In the genomic region with DNA sequence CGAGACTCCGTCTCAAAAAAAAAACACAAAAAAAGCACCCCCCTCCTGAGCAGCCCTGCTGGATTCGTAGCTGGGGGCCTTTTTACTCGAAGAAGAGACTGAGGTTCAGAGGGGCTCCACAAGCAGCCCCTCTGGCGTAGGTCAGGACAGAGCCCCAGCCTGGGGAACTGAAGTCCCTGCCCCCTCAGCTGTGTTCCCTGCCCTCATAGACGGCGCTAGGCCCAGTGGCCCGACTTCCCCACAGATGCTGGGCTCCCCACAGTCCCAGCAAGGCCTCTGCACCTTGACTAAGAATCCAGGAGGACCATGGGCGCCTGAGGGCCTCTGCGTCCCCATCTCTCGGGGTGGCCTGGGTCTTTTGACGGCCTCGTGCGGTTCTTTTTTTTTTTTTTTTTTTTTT, we compare ENCODE assay signal across 16 cellular contexts. TPM values are rescaled to one million over a fixed set of nuclear protein-coding genes. Genes with fewer than 3 reads are reported as not detected.
DNase-seq lines count a peak whose midpoint lies in the region; TF ChIP-seq lines count a peak whose summit lies in the region.
"Had no signal": no experiment of that assay in that cellular context is flagged by ENCODE, and none has a peak within 500 bp of the region (broad histone marks: within the 10 kb centered on the region; RNA-seq: fewer than 3 reads in every experiment).

No MANE protein-coding gene starts in this region.

- H3K79me2 ChIP-seq in mesendoderm (ENCODE audit: control insufficient read depth, insufficient read depth, low read length): no peaks in the 10 kb centered on the region

- POLR2A ChIA-PET in RWPE1 (lab: Yijun Ruan, JAX; ENCODE audit: low non-redundant PET): interaction anchor here (0.6 kb wide), 1 partner anchor 71 kb away, joined by 3 read pairs; no protein-coding TSS in a partner anchor

- H3K4me1 ChIP-seq in mucosa of rectum (ENCODE audit: control insufficient read depth in 2 of 2, insufficient read depth in 2 of 2, low read length in 2 of 2) (peaks cover 19 to 29% of the 10 kb centered on the region in 2 donors), transverse colon (peaks cover 0 to 50% (median 37%) of the 10 kb centered on the region in 4 donors), mesendoderm (ENCODE audit: control insufficient read depth, low read depth, low read length) (no peaks in the 10 kb centered on the region)
- H3K4me1 ChIP-seq: BE2C, HAP-1 had no signal

- H3K9ac ChIP-seq in mucosa of rectum (ENCODE audit: low read depth in 1 of 2, low read length in 2 of 2) (no peak overlapping the region), mesendoderm (ENCODE audit: low read length) (no peak overlapping the region)
- H3K9ac ChIP-seq: GM23248 had no signal

- no peak overlapping the region for H4K8ac ChIP-seq in mesendoderm (ENCODE audit: low read depth, low read length)

- no peak for TF ChIP-seq CTCF in 22Rv1 (IDR thresholded peaks at IDR 0.05)
- TF ChIP-seq CTCF in RWPE1 (conservative IDR thresholded peaks at IDR 0.05; ENCODE audit: low read depth): no peak
- no peak for TF ChIP-seq CTCF in transverse colon (IDR thresholded peaks at IDR 0.05)

- H3K23ac ChIP-seq in mesendoderm (ENCODE audit: low read length): no peak overlapping the region

- no peak for TF ChIP-seq POLR2A in transverse colon (IDR thresholded peaks at IDR 0.05)

- H2BK5ac ChIP-seq in mesendoderm (ENCODE audit: low read length): no peak overlapping the region

- H3K4me3 ChIP-seq in mucosa of rectum (ENCODE audit: low read length in 2 of 2): no peak overlapping the region
- H3K4me3 ChIP-seq in transverse colon: peak overlapping the region in 1 of 4 donors; percentile 44
- H3K4me3 ChIP-seq in mesendoderm (ENCODE audit: low read length): no peak overlapping the region
- H3K4me3 ChIP-seq: GM23248, HAP-1 had no signal

- CTCF ChIA-PET in RWPE1 (lab: Yijun Ruan, JAX): interaction anchor here (0.7 kb wide), 1 partner anchor 167 kb away, joined by 3 read pairs; a partner anchor contains a TSS

- TF ChIP-seq EP300 in transverse colon (IDR thresholded peaks at IDR 0.05; ENCODE audit: low read depth): no peak

- H3K56ac ChIP-seq in mesendoderm (ENCODE audit: low read length): no peak overlapping the region

- intact Hi-C loops in transverse colon (cut with DNase I; ENCODE audit: low total_unique reads): no loop called here
- intact Hi-C loops in head of caudate nucleus (cut with DNase I): no loop called here

- H3K9me3 ChIP-seq in mucosa of rectum (ENCODE audit: control insufficient read depth in 2 of 2, low read length in 2 of 2) (no peaks in the 10 kb centered on the region), transverse colon (no peaks in the 10 kb centered on the region)
- H3K9me3 ChIP-seq: BE2C had no signal

- in situ Hi-C loops in transverse colon (cut with MboI; ENCODE audit: low pct_ligation_motif_present in 1 of 4, low pct_unique_long_range_greater_than_20kb in 1 of 4, low sequenced_read_pairs in 3 of 4): no loop called here

- H3K36me3 ChIP-seq in mucosa of rectum (ENCODE audit: control insufficient read depth in 2 of 2, insufficient read depth in 2 of 2, low read length in 2 of 2): no peaks in the 10 kb centered on the region
- no peaks in the 10 kb centered on the region for H3K36me3 ChIP-seq in transverse colon
- H3K36me3 ChIP-seq in mesendoderm (ENCODE audit: control insufficient read depth, insufficient read depth, low read length): no peaks in the 10 kb centered on the region
- H3K36me3 ChIP-seq: BE2C, HAP-1 had no signal

- H2BK15ac ChIP-seq in mesendoderm (replicated peaks; ENCODE audit: low read depth): no peak overlapping the region

- WGBS in transverse colon (ENCODE audit: low coverage in 1 of 2), 2 donors: 75 to 79% methylated on average over 6 to 14 of the region's 14 CpGs
- WGBS in mesendoderm (ENCODE audit: extremely low coverage, insufficient coverage, low lambda C conversion rate): no CpG with 5 or more reads among the region's 14 CpGs

- H3K79me1 ChIP-seq in mesendoderm (ENCODE audit: low read length): no peaks in the 10 kb centered on the region

- H3K27ac ChIP-seq in 22Rv1 (peak overlapping the region; percentile 37; the same call in 1 of the 2 replicates), RWPE1 (peak overlapping the region; percentile 97), mucosa of rectum (ENCODE audit: low read depth in 2 of 2, low read length in 2 of 2) (peak overlapping the region; percentile 34 to 99), transverse colon (peak overlapping the region; percentile 44 to 97 (median 95)), mesendoderm (ENCODE audit: low read depth, low read length) (no peak overlapping the region)
- H3K27ac ChIP-seq: GM23248 had no signal

- H3K4me2 ChIP-seq in mesendoderm (ENCODE audit: low read length): no peak overlapping the region

- H2BK120ac ChIP-seq in mesendoderm (ENCODE audit: low read depth, low read length): no peak overlapping the region

- H3K27me3 ChIP-seq in mucosa of rectum (ENCODE audit: control insufficient read depth in 2 of 2, insufficient read depth in 2 of 2, low read length in 2 of 2) (no peaks in the 10 kb centered on the region), transverse colon (peaks cover 3% of the 10 kb centered on the region), mesendoderm (ENCODE audit: insufficient read depth, low read length, poor library complexity) (no peaks in the 10 kb centered on the region)

- H2AK5ac ChIP-seq in mesendoderm (ENCODE audit: low read length): no peak overlapping the region

- no peak overlapping the region for H4K5ac ChIP-seq in mesendoderm (ENCODE audit: low read length)

- no peak overlapping the region for H3K4ac ChIP-seq in mesendoderm (ENCODE audit: low read depth, low read length)

- DNase-seq in RWPE1 (ENCODE audit: low spot score) (no peak), transverse colon (no peak), mesendoderm (no peak), AG08396 (ENCODE audit: low spot score) (no peak), head of caudate nucleus (no peak)
- DNase-seq: 8988T; BE2C; C1 segment of cervical spinal cord; Caco-2; CD4-positive, CD25-positive, alpha-beta regulatory T cell; GM23248 had no signal

- H3K18ac ChIP-seq in mesendoderm (ENCODE audit: low read length): no peak overlapping the region

RNA-seq across cellular contexts. Expression of a gene that starts 1.1 kb away (rescaled TPM):
- 100 to 1,000 TPM; 197 to 501 (median 402) TPM for total RNA-seq in transverse colon
- 0.11 TPM for polyA plus RNA-seq in mesendoderm (2013, experiment 1 of 2)
- 0.14 TPM for polyA plus RNA-seq in mesendoderm (2013, experiment 2 of 2)
- total RNA-seq: CD4-positive, CD25-positive, alpha-beta regulatory T cell; GM23248; H4 had no signal
- polyA plus RNA-seq: CD4-positive, CD25-positive, alpha-beta regulatory T cell; GM23248 had no signal

RNA-seq across cellular contexts. Expression of a gene that starts 41.1 kb away (rescaled TPM):
- 10 to 100 TPM; 14.1 to 99.3 (median 29.8) TPM for total RNA-seq in transverse colon
- polyA plus RNA-seq in mesendoderm (2013, experiment 1 of 2): 2.0 TPM
- polyA plus RNA-seq in mesendoderm (2013, experiment 2 of 2): 2.1 TPM
- total RNA-seq: CD4-positive, CD25-positive, alpha-beta regulatory T cell; HT-29 had no signal
- polyA plus RNA-seq: CD4-positive, CD25-positive, alpha-beta regulatory T cell had no signal

RNA-seq across cellular contexts. Expression of a gene that starts 47.4 kb away (rescaled TPM):
- total RNA-seq in transverse colon: 100 to 1,000 TPM; 145 to 258 (median 194) TPM
- 817 TPM for polyA plus RNA-seq in mesendoderm (2013, experiment 1 of 2)
- polyA plus RNA-seq in mesendoderm (2013, experiment 2 of 2): 771 TPM

RNA-seq across cellular contexts. Expression of a gene that starts 54.6 kb away (rescaled TPM):
- total RNA-seq in transverse colon: not detected
- polyA plus RNA-seq in mesendoderm (2013, experiment 1 of 2): 0.04 TPM
- polyA plus RNA-seq in mesendoderm (2013, experiment 2 of 2): not detected
- total RNA-seq: Caco-2, GM23248, H4, HT-29 had no signal
- polyA plus RNA-seq: CD4-positive, CD25-positive, alpha-beta regulatory T cell; GM23248 had no signal
